8 cellular contexts compared by ENCODE assay signal in genomic region chr11:57480409-57481137, GRCh38. TPM values are rescaled to one million over a fixed set of nuclear protein-coding genes. Genes with fewer than 3 reads are reported as not detected.
DNase-seq lines count a peak whose midpoint lies in the region; ATAC-seq and TF ChIP-seq lines count a peak whose summit lies in the region.

No MANE protein-coding gene starts in this region.

- H3K27ac Mint-ChIP-seq in activated naive CD4-positive, alpha-beta T cell treated with anti-CD3 and anti-CD28 coated beads for 36 hours, result no peak overlapping the region

- peaks cover 16% of the 10 kb centered on the region for H3K27me3 Mint-ChIP-seq in activated naive CD4-positive, alpha-beta T cell treated with anti-CD3 and anti-CD28 coated beads for 36 hours (ENCODE audit: low read depth)

- CTCF ChIA-PET in activated naive CD4-positive, alpha-beta T cell treated with anti-CD3 and anti-CD28 coated beads for 36 hours (lab: Charles Lee), result interaction anchor here (0.8 to 9.9 kb wide), 11 partner anchors 8 to 160 kb away, joined by 3 to 211 read pairs (median 4); partner anchors contain the start of gene RTN4RL2

- peaks cover 18% of the 10 kb centered on the region for H3K36me3 ChIP-seq in left ventricle myocardium inferior

- DNase-seq in AG08396 (ENCODE audit: low spot score), result peak; percentile 85
- DNase-seq in KBM-7, result peak; percentile 79
- DNase-seq in SK-MEL-5 (ENCODE audit: low read depth, low spot score), result peak; percentile 73
- DNase-seq in activated naive CD4-positive, alpha-beta T cell treated with anti-CD3 and anti-CD28 coated beads for 36 hours, result peak; percentile 87
- peak; percentile 66 for DNase-seq in left ventricle myocardium inferior
- DNase-seq in stimulated activated CD4-positive, alpha-beta T cell treated with anti-CD3 and anti-CD28 coated beads, Interleukin-12 subunit alpha, Interleukin-12 subunit beta, amount 100 ng/mL, for 24 hours (ENCODE audit: low read depth in 2 of 2), result peak; percentile 37 to 75
- DNase-seq in cortex of kidney (lab: John Stamatoyannopoulos, UW), result no peak

- intact Hi-C loops in activated naive CD4-positive, alpha-beta T cell treated with anti-CD3 and anti-CD28 coated beads for 36 hours (cut with micrococcal nuclease), result loop anchor here (1.0 kb wide), 3 partner anchors 23 to 135 kb away; no protein-coding TSS in a partner anchor
- intact Hi-C loops in left ventricle myocardium inferior (cut with micrococcal nuclease), result no loop called here

- peak; percentile 87 for TF ChIP-seq CTCF in left ventricle myocardium inferior (IDR thresholded peaks at IDR 0.05; ENCODE audit: borderline replicate concordance)

- H3K4me3 Mint-ChIP-seq in activated naive CD4-positive, alpha-beta T cell treated with anti-CD3 and anti-CD28 coated beads for 36 hours, result no peak overlapping the region

- H3K9me3 ChIP-seq in left ventricle myocardium inferior (replicated peaks), result no peaks in the 10 kb centered on the region

- ATAC-seq in GM18511 (IDR thresholded peaks at IDR 0.05; ENCODE audit: unreplicated experiment), result peak; percentile 19

- peaks cover 10% of the 10 kb centered on the region for H3K36me3 Mint-ChIP-seq in activated naive CD4-positive, alpha-beta T cell treated with anti-CD3 and anti-CD28 coated beads for 36 hours (ENCODE audit: low read depth)

- no peak overlapping the region for H3K4me3 ChIP-seq in left ventricle myocardium inferior

- H3K4me1 ChIP-seq in left ventricle myocardium inferior, result peaks cover 31% of the 10 kb centered on the region

- peaks cover 22% of the 10 kb centered on the region for H3K4me1 Mint-ChIP-seq in activated naive CD4-positive, alpha-beta T cell treated with anti-CD3 and anti-CD28 coated beads for 36 hours (ENCODE audit: low read depth)

- no peak overlapping the region for H3K27ac ChIP-seq in left ventricle myocardium inferior (replicated peaks)

- H3K9me3 Mint-ChIP-seq in activated naive CD4-positive, alpha-beta T cell treated with anti-CD3 and anti-CD28 coated beads for 36 hours, result no peaks in the 10 kb centered on the region

- in situ Hi-C loops in KBM-7 (cut with MboI; ENCODE audit: low pct_unique_long_range_greater_than_20kb, low sequenced_read_pairs), result loop anchor here (25.0 kb wide), 1 partner anchor 107 kb away; the partner anchor contains the start of gene SERPING1
- in situ Hi-C loops in SK-MEL-5 (cut with HindIII; ENCODE audit: low pct_unique_long_range_greater_than_20kb, low sequenced_read_pairs), result no loop called here

- H3K27me3 ChIP-seq in left ventricle myocardium inferior (ENCODE audit: low read depth), result peaks cover 71% of the 10 kb centered on the region

RNA-seq across cellular contexts. Expression of gene RTN4RL2, which starts 20.2 kb away (rescaled TPM):
- 0.29 and 1.1 TPM in 2 replicates for total RNA-seq in SK-MEL-5 (2014; rRNA removed; shearing (Covaris generic))
- 6.4 and 7.8 TPM in 2 replicates for polyA plus RNA-seq in SK-MEL-5 (2015; cell fraction: cytosol; rRNA removed)
- 3.2 and 3.6 TPM in 2 replicates for polyA plus RNA-seq in SK-MEL-5 (2015; cell fraction: nucleus; rRNA removed)
- under 1 TPM; 0.74 to 0.99 TPM for total RNA-seq in activated naive CD4-positive, alpha-beta T cell treated with anti-CD3 and anti-CD28 coated beads for 36 hours
- total RNA-seq in left ventricle myocardium inferior, result 1.3 TPM

RNA-seq across cellular contexts. Expression of gene SLC43A1, which starts 34.9 kb away (rescaled TPM):
- total RNA-seq in SK-MEL-5 (2014; rRNA removed; shearing (Covaris generic)), result 10.1 and 11.2 TPM in 2 replicates
- 13.3 and 21.0 TPM in 2 replicates for polyA plus RNA-seq in SK-MEL-5 (2015; cell fraction: cytosol; rRNA removed)
- polyA plus RNA-seq in SK-MEL-5 (2015; cell fraction: nucleus; rRNA removed), result 32.8 and 37.2 TPM in 2 replicates
- total RNA-seq in activated naive CD4-positive, alpha-beta T cell treated with anti-CD3 and anti-CD28 coated beads for 36 hours, result 10 to 100 TPM; 26.5 to 29.7 TPM
- 4.3 TPM for total RNA-seq in left ventricle myocardium inferior

RNA-seq across cellular contexts. Expression of gene TIMM10, which starts 50.0 kb away (rescaled TPM):
- 48.5 and 51.6 TPM in 2 replicates for total RNA-seq in SK-MEL-5 (2014; rRNA removed; shearing (Covaris generic))
- polyA plus RNA-seq in SK-MEL-5 (2015; cell fraction: cytosol; rRNA removed), result 43.4 and 75.1 TPM in 2 replicates
- 6.4 and 17.4 TPM in 2 replicates for polyA plus RNA-seq in SK-MEL-5 (2015; cell fraction: nucleus; rRNA removed)
- 100 to 1,000 TPM; 131 to 136 TPM for total RNA-seq in activated naive CD4-positive, alpha-beta T cell treated with anti-CD3 and anti-CD28 coated beads for 36 hours
- total RNA-seq in left ventricle myocardium inferior, result 61.0 TPM

RNA-seq across cellular contexts. Expression of gene SLC43A3, which starts 53.7 kb away (rescaled TPM):
- total RNA-seq in SK-MEL-5 (2014; rRNA removed; shearing (Covaris generic)), result 30.6 and 37.0 TPM in 2 replicates
- 32.0 and 35.0 TPM in 2 replicates for polyA plus RNA-seq in SK-MEL-5 (2015; cell fraction: cytosol; rRNA removed)
- 68.8 and 87.3 TPM in 2 replicates for polyA plus RNA-seq in SK-MEL-5 (2015; cell fraction: nucleus; rRNA removed)
- 100 to 1,000 TPM; 116 to 117 TPM for total RNA-seq in activated naive CD4-positive, alpha-beta T cell treated with anti-CD3 and anti-CD28 coated beads for 36 hours
- total RNA-seq in left ventricle myocardium inferior, result 21.0 TPM

RNA-seq across cellular contexts. Expression of gene SMTNL1, which starts 56.8 kb away (rescaled TPM):
- total RNA-seq in SK-MEL-5 (2014; rRNA removed; shearing (Covaris generic)), result not detected in 2 replicates
- 0.05 TPM in 1 of 2 replicates, not detected in the other for polyA plus RNA-seq in SK-MEL-5 (2015; cell fraction: cytosol; rRNA removed)
- not detected in 2 replicates for polyA plus RNA-seq in SK-MEL-5 (2015; cell fraction: nucleus; rRNA removed)
- not detected for total RNA-seq in activated naive CD4-positive, alpha-beta T cell treated with anti-CD3 and anti-CD28 coated beads for 36 hours
- not detected for total RNA-seq in left ventricle myocardium inferior
